Comparison of ENCODE assay signal across 2 cellular contexts in the genomic region with DNA sequence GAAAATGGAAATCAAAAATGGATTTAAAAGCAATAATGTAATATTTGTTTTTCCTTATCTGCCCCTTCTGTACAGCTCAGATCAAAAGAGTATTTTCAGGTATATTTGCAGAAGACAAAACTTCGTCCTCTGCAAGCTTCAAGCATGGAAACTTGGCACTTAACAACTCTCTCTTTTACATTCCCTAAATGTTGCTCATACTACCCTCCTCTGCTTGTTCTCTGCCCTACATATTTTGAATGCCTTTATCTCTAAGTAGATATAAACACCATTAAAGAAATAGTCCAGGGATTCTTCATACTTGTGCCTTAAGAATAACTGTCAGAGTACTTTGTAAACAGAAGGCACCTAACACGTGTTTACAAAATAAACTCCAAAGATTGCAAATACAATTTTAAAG.
TF ChIP-seq lines count a peak whose summit lies in the region.

No MANE protein-coding gene starts in this region.

TF ChIP-seq in A549, 52 proteins besides CTCF, POLR2A, EP300 and RAD21 (continued from another document):
- TF ChIP-seq, protein P1, sequence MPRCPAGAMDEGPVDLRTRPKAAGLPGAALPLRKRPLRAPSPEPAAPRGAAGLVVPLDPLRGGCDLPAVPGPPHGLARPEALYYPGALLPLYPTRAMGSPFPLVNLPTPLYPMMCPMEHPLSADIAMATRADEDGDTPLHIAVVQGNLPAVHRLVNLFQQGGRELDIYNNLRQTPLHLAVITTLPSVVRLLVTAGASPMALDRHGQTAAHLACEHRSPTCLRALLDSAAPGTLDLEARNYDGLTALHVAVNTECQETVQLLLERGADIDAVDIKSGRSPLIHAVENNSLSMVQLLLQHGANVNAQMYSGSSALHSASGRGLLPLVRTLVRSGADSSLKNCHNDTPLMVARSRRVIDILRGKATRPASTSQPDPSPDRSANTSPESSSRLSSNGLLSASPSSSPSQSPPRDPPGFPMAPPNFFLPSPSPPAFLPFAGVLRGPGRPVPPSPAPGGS (IDR thresholded peaks at IDR 0.05), result 0 out of 3 replicates have a peak, but pooled peaks have one; percentile 46
- TF ChIP-seq NFE2L2 (conservative IDR thresholded peaks at IDR 0.05; ENCODE audit: low read length), result no peak
- TF ChIP-seq FOSL2 (IDR thresholded peaks at IDR 0.05), result no peak
- peak; percentile 55 for TF ChIP-seq FOSL2 (CRISPR knock-in tag; IDR thresholded peaks at IDR 0.05)
- peak in 1 of 2 experiments; percentile 6; a peak in 1 of 4 replicates for TF ChIP-seq CEBPB (IDR thresholded peaks at IDR 0.05)
- TF ChIP-seq, protein P2, sequence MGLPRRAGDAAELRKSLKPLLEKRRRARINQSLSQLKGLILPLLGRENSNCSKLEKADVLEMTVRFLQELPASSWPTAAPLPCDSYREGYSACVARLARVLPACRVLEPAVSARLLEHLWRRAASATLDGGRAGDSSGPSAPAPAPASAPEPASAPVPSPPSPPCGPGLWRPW (IDR thresholded peaks at IDR 0.05), result no peak

TF ChIP-seq in HepG2, 621 proteins besides CTCF, POLR2A, EP300 and RAD21:
- TF ChIP-seq, protein P3, sequence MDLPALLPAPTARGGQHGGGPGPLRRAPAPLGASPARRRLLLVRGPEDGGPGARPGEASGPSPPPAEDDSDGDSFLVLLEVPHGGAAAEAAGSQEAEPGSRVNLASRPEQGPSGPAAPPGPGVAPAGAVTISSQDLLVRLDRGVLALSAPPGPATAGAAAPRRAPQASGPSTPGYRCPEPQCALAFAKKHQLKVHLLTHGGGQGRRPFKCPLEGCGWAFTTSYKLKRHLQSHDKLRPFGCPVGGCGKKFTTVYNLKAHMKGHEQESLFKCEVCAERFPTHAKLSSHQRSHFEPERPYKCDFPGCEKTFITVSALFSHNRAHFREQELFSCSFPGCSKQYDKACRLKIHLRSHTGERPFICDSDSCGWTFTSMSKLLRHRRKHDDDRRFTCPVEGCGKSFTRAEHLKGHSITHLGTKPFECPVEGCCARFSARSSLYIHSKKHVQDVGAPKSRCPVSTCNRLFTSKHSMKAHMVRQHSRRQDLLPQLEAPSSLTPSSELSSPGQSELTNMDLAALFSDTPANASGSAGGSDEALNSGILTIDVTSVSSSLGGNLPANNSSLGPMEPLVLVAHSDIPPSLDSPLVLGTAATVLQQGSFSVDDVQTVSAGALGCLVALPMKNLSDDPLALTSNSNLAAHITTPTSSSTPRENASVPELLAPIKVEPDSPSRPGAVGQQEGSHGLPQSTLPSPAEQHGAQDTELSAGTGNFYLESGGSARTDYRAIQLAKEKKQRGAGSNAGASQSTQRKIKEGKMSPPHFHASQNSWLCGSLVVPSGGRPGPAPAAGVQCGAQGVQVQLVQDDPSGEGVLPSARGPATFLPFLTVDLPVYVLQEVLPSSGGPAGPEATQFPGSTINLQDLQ (CRISPR knock-in tag; IDR thresholded peaks at IDR 0.05), result no peak
- TF ChIP-seq, protein P4, sequence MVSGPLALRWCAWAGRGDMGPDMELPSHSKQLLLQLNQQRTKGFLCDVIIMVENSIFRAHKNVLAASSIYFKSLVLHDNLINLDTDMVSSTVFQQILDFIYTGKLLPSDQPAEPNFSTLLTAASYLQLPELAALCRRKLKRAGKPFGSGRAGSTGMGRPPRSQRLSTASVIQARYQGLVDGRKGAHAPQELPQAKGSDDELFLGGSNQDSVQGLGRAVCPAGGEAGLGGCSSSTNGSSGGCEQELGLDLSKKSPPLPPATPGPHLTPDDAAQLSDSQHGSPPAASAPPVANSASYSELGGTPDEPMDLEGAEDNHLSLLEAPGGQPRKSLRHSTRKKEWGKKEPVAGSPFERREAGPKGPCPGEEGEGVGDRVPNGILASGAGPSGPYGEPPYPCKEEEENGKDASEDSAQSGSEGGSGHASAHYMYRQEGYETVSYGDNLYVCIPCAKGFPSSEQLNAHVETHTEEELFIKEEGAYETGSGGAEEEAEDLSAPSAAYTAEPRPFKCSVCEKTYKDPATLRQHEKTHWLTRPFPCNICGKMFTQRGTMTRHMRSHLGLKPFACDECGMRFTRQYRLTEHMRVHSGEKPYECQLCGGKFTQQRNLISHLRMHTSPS (CRISPR knock-in tag; IDR thresholded peaks at IDR 0.05; ENCODE audit: low read depth), result no peak
- no peak for TF ChIP-seq ZNF337 (CRISPR knock-in tag; IDR thresholded peaks at IDR 0.05; ENCODE audit: borderline replicate concordance, low read depth)
- TF ChIP-seq ZNF737 (CRISPR knock-in tag; IDR thresholded peaks at IDR 0.05; ENCODE audit: borderline replicate concordance), result no peak
- TF ChIP-seq, protein P5, sequence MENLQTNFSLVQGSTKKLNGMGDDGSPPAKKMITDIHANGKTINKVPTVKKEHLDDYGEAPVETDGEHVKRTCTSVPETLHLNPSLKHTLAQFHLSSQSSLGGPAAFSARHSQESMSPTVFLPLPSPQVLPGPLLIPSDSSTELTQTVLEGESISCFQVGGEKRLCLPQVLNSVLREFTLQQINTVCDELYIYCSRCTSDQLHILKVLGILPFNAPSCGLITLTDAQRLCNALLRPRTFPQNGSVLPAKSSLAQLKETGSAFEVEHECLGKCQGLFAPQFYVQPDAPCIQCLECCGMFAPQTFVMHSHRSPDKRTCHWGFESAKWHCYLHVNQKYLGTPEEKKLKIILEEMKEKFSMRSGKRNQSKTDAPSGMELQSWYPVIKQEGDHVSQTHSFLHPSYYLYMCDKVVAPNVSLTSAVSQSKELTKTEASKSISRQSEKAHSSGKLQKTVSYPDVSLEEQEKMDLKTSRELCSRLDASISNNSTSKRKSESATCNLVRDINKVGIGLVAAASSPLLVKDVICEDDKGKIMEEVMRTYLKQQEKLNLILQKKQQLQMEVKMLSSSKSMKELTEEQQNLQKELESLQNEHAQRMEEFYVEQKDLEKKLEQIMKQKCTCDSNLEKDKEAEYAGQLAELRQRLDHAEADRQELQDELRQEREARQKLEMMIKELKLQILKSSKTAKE (CRISPR knock-in tag; IDR thresholded peaks at IDR 0.05; ENCODE audit: borderline replicate concordance), result no peak
- no peak for TF ChIP-seq ZNF678 (CRISPR knock-in tag; IDR thresholded peaks at IDR 0.05)
- no peak for TF ChIP-seq ZNF441 (CRISPR knock-in tag; IDR thresholded peaks at IDR 0.05; ENCODE audit: borderline replicate concordance)
- TF ChIP-seq SMAD1 (CRISPR knock-in tag; IDR thresholded peaks at IDR 0.05; ENCODE audit: borderline replicate concordance, low read depth), result no peak
- TF ChIP-seq ZBTB8A (CRISPR knock-in tag; IDR thresholded peaks at IDR 0.05; ENCODE audit: borderline replicate concordance, low read depth), result no peak
- TF ChIP-seq PHB2 (IDR thresholded peaks at IDR 0.05; ENCODE audit: partially characterized antibody), result no peak
- no peak for TF ChIP-seq ZNF350 (CRISPR knock-in tag; IDR thresholded peaks at IDR 0.05; ENCODE audit: borderline replicate concordance, low read depth)
- no peak for TF ChIP-seq ZNF546 (CRISPR knock-in tag; conservative IDR thresholded peaks at IDR 0.05)
- no peak for TF ChIP-seq HDAC1 (CRISPR knock-in tag; IDR thresholded peaks at IDR 0.05)
- no peak for TF ChIP-seq PAX8 (CRISPR knock-in tag; IDR thresholded peaks at IDR 0.05; ENCODE audit: borderline replicate concordance)
- TF ChIP-seq RFXAP (CRISPR knock-in tag; IDR thresholded peaks at IDR 0.05; ENCODE audit: borderline replicate concordance), result no peak
- no peak for TF ChIP-seq FIP1L1 (IDR thresholded peaks at IDR 0.05; ENCODE audit: borderline replicate concordance, insufficient read depth, low read depth, low read length)
- TF ChIP-seq, protein P6, sequence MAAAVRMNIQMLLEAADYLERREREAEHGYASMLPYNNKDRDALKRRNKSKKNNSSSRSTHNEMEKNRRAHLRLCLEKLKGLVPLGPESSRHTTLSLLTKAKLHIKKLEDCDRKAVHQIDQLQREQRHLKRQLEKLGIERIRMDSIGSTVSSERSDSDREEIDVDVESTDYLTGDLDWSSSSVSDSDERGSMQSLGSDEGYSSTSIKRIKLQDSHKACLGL (CRISPR knock-in tag; IDR thresholded peaks at IDR 0.05), result no peak
- TF ChIP-seq CCDC6 (CRISPR knock-in tag; IDR thresholded peaks at IDR 0.05), result no peak
- TF ChIP-seq, protein P7, sequence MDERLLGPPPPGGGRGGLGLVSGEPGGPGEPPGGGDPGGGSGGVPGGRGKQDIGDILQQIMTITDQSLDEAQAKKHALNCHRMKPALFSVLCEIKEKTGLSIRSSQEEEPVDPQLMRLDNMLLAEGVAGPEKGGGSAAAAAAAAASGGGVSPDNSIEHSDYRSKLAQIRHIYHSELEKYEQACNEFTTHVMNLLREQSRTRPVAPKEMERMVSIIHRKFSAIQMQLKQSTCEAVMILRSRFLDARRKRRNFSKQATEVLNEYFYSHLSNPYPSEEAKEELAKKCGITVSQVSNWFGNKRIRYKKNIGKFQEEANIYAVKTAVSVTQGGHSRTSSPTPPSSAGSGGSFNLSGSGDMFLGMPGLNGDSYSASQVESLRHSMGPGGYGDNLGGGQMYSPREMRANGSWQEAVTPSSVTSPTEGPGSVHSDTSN (CRISPR knock-in tag; IDR thresholded peaks at IDR 0.05), result no peak
